ENCODE assay signal across 14 cellular contexts in the genomic region with DNA sequence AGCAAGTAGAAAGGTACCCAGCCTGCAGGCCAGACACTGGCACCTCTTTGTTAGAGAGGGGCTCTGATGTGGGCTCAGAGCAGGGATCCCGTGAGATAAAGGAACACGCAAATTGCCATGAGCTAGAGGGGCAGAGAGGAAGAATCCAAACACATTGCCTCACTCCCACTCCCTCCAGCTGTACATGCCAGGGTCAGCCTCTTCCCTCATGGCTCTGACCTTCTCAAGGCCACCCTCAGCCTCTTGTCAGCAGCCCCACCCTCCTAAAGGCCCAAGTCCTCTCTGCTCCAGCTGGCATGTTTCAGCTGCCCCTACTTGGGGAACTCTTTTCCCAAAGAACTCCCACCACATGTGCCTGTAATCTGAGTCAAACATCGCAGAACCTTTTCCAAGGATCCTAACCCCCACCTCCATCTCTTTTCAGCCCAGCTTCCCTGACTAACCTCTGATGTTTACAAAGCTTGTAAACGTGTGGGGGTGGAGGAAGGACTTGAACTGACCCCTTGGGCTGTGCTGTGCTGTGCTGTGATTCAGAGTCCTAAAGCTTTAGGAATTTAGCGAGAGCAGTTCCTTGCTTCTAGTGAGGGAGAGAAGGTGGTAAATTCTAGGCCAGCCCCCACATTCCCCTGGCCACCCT. TPM values are rescaled to one million over a fixed set of nuclear protein-coding genes. Genes with fewer than 3 reads are reported as not detected.
DNase-seq lines count a peak whose midpoint lies in the region; ATAC-seq and TF ChIP-seq lines count a peak whose summit lies in the region.
"Had no signal": no experiment of that assay in that cellular context is flagged by ENCODE, and none has a peak within 500 bp of the region (broad histone marks: within the 10 kb centered on the region; RNA-seq: fewer than 3 reads in every experiment).

No MANE protein-coding gene starts in this region.

- H3K4me1 Mint-ChIP-seq in chondrocyte (ENCODE audit: low read depth), result peaks cover 37% of the 10 kb centered on the region
- peaks cover 5 to 24% (median 17%) of the 10 kb centered on the region in 4 donors for H3K4me1 Mint-ChIP-seq in naive thymus-derived CD8-positive, alpha-beta T cell

- peak overlapping the region; percentile 99 for H4K91ac ChIP-seq in IMR-90 (ENCODE audit: insufficient read depth, low read depth, low read length)

- H3K27ac ChIP-seq in IMR-90 (ENCODE audit: insufficient read depth, low read length) (peak overlapping the region; percentile 95), mesendoderm (ENCODE audit: low read depth, low read length) (no peak overlapping the region), upper lobe of left lung (peak overlapping the region in 3 of 4 donors; percentile 30 to 45 (median 31))

- H3K9me3 Mint-ChIP-seq in chondrocyte (ENCODE audit: low read depth), result no peaks in the 10 kb centered on the region
- H3K9me3 Mint-ChIP-seq in naive thymus-derived CD8-positive, alpha-beta T cell, result no peaks in the 10 kb centered on the region
- H3K9me3 Mint-ChIP-seq: IgD-negative memory B cell had no signal

- H3K36me3 ChIP-seq in IMR-90 (ENCODE audit: control insufficient read depth, insufficient read depth, low read length) (no peaks in the 10 kb centered on the region), mesendoderm (ENCODE audit: control insufficient read depth, insufficient read depth, low read length) (no peaks in the 10 kb centered on the region), upper lobe of left lung (no peaks in the 10 kb centered on the region)

- CTCF ChIA-PET in IMR-90 (lab: Yijun Ruan, JAX), result interaction anchor here (1.0 to 1.1 kb wide), 2 partner anchors 10 to 16 kb away, joined by 3 to 5 read pairs; no protein-coding TSS in a partner anchor

- 0% methylated on average over 1 of the region's 5 CpGs; no CpG with 5 or more reads in 1 of the 2 experiments for WGBS in IMR-90 (ENCODE audit: extremely low coverage in 2 of 2, insufficient read length in 1 of 2), 2 experiments
- no CpG with 5 or more reads among the region's 5 CpGs for WGBS in mesendoderm (ENCODE audit: extremely low coverage, insufficient coverage, low lambda C conversion rate)
- WGBS in upper lobe of left lung, 2 donors, result 58 to 61% methylated on average over 5 of the region's 5 CpGs

- no TSS peak for BruUV-seq in IMR-90 (replicated peaks; lab: Mats Ljungman, UMichigan)

- dilution Hi-C loops in IMR-90 (cut with HindIII; ENCODE audit: low sequenced_read_pairs, unreplicated experiment), result no loop called here

- no peaks in the 10 kb centered on the region for H3K27me3 Mint-ChIP-seq in chondrocyte (ENCODE audit: low read depth)
- peaks cover 0 to 1% (median 0%) of the 10 kb centered on the region in 5 donors for H3K27me3 Mint-ChIP-seq in naive thymus-derived CD8-positive, alpha-beta T cell
- H3K27me3 Mint-ChIP-seq: IgD-negative memory B cell had no signal

- intact Hi-C loops in IMR-90 (cut with micrococcal nuclease), result loop anchor here (1.0 to 5.0 kb wide), 4 partner anchors 14 to 614 kb away; a partner anchor contains a TSS

- no peak; the same call in 1 of the 2 replicates for TF ChIP-seq RAD21 in IMR-90 (IDR thresholded peaks at IDR 0.05; ENCODE audit: low read length)

- H4K8ac ChIP-seq in IMR-90 (ENCODE audit: low read depth in 2 of 2, low read length in 2 of 2), result peak overlapping the region; percentile 86 to 95
- no peak overlapping the region for H4K8ac ChIP-seq in mesendoderm (ENCODE audit: low read depth, low read length)

- peak overlapping the region; percentile 66; the same call in 1 of the 2 replicates for H3K9ac ChIP-seq in IMR-90 (ENCODE audit: low read depth, low read length)
- H3K9ac ChIP-seq in mesendoderm (ENCODE audit: low read length), result no peak overlapping the region

- H3K23ac ChIP-seq in IMR-90 (ENCODE audit: low read depth, low read length), result peak overlapping the region; percentile 99
- H3K23ac ChIP-seq in mesendoderm (ENCODE audit: low read length), result no peak overlapping the region

- H3K79me1 ChIP-seq in IMR-90 (ENCODE audit: low read depth in 1 of 2, low read length in 2 of 2) (peaks cover 9 to 50% of the 10 kb centered on the region in 2 experiments), mesendoderm (ENCODE audit: low read length) (no peaks in the 10 kb centered on the region)

- TF ChIP-seq POLR2A in IMR-90 (IDR thresholded peaks at IDR 0.05; ENCODE audit: low read depth, low read length) (no peak), upper lobe of left lung (IDR thresholded peaks at IDR 0.05) (no peak)

- peak overlapping the region; percentile 99 for H3K4ac ChIP-seq in IMR-90 (ENCODE audit: low read depth, low read length)
- H3K4ac ChIP-seq in mesendoderm (ENCODE audit: low read depth, low read length), result no peak overlapping the region

- peak overlapping the region; percentile 99 for H2AK5ac ChIP-seq in IMR-90 (ENCODE audit: low read depth, low read length)
- H2AK5ac ChIP-seq in mesendoderm (ENCODE audit: low read length), result no peak overlapping the region

- H3K18ac ChIP-seq in IMR-90 (ENCODE audit: low read depth, low read length), result peak overlapping the region; percentile 97
- no peak overlapping the region for H3K18ac ChIP-seq in mesendoderm (ENCODE audit: low read length)

- peak overlapping the region; percentile 78 for H3K27ac Mint-ChIP-seq in chondrocyte (ENCODE audit: unreplicated experiment)
- H3K27ac Mint-ChIP-seq in naive thymus-derived CD8-positive, alpha-beta T cell, result peak overlapping the region in 1 of 10 donors; percentile 56
- H3K27ac Mint-ChIP-seq: IgD-negative memory B cell had no signal

- H3K9me3 ChIP-seq in IMR-90 (ENCODE audit: control insufficient read depth, insufficient read depth, low read length), result no peaks in the 10 kb centered on the region
- no peaks in the 10 kb centered on the region for H3K9me3 ChIP-seq in upper lobe of left lung

- H3K4me1 ChIP-seq in IMR-90 (ENCODE audit: control insufficient read depth, insufficient read depth, low read length), result peaks cover 26% of the 10 kb centered on the region
- no peaks in the 10 kb centered on the region for H3K4me1 ChIP-seq in mesendoderm (ENCODE audit: control insufficient read depth, low read depth, low read length)
- peaks cover 4 to 23% (median 14%) of the 10 kb centered on the region in 4 donors for H3K4me1 ChIP-seq in upper lobe of left lung

- H2BK15ac ChIP-seq in IMR-90 (ENCODE audit: low read depth, low read length) (peak overlapping the region; percentile 95; the same call in 2 of the 3 replicates), mesendoderm (replicated peaks; ENCODE audit: low read depth) (no peak overlapping the region)

- H3K9me1 ChIP-seq in IMR-90 (ENCODE audit: insufficient read depth, low read length), result peaks cover 32% of the 10 kb centered on the region

- peak overlapping the region; percentile 42 for H3K4me2 ChIP-seq in IMR-90 (ENCODE audit: low read depth, low read length)
- no peak overlapping the region for H3K4me2 ChIP-seq in mesendoderm (ENCODE audit: low read length)

- no peaks in the 10 kb centered on the region for H3K27me3 ChIP-seq in IMR-90 (ENCODE audit: control insufficient read depth, insufficient read depth, low read length)
- H3K27me3 ChIP-seq in mesendoderm (ENCODE audit: insufficient read depth, low read length, poor library complexity), result no peaks in the 10 kb centered on the region
- H3K27me3 ChIP-seq in upper lobe of left lung, result no peaks in the 10 kb centered on the region

- H2AFZ ChIP-seq in IMR-90 (replicated peaks; ENCODE audit: low read length, poor library complexity), result peak overlapping the region; percentile 86

- in situ Hi-C loops in IMR-90 (cut with MboI; ENCODE audit: low sequenced_read_pairs), result no loop called here

- no peak for TF ChIP-seq EP300 in upper lobe of left lung (IDR thresholded peaks at IDR 0.05)

- H3K56ac ChIP-seq in IMR-90 (ENCODE audit: extremely low read depth, insufficient read depth, low read length) (peak overlapping the region; percentile 83), mesendoderm (ENCODE audit: low read length) (peak overlapping the region; percentile 71)

- no peak overlapping the region for H3K4me3 Mint-ChIP-seq in chondrocyte (ENCODE audit: unreplicated experiment)
- no peak overlapping the region for H3K4me3 Mint-ChIP-seq in naive thymus-derived CD8-positive, alpha-beta T cell

- POLR2A ChIA-PET in IMR-90 (lab: Charles Lee; ENCODE audit: unreplicated experiment), result interaction anchor here (0.6 to 1.2 kb wide), 5 partner anchors 9 to 1548 kb away, joined by 3 to 4 read pairs (median 3); no protein-coding TSS in a partner anchor
- POLR2A ChIA-PET in naive thymus-derived CD8-positive, alpha-beta T cell (lab: Charles Lee), result no interaction called here

- H4K5ac ChIP-seq in IMR-90 (ENCODE audit: low read depth, low read length), result peak overlapping the region; percentile 85
- H4K5ac ChIP-seq in mesendoderm (ENCODE audit: low read length), result no peak overlapping the region

- no peaks in the 10 kb centered on the region for H4K20me1 ChIP-seq in IMR-90 (ENCODE audit: insufficient read depth, low read length)

- ATAC-seq in IMR-90 (ENCODE audit: low read depth) (peak; percentile 60), upper lobe of left lung (ENCODE audit: low FRiP score in 2 of 2) (no peak)
- ATAC-seq in naive thymus-derived CD8-positive, alpha-beta T cell, result no peak

- H2BK120ac ChIP-seq in IMR-90 (ENCODE audit: low read depth, low read length) (peak overlapping the region; percentile 99), mesendoderm (ENCODE audit: low read depth, low read length) (no peak overlapping the region)

- H3K36me3 Mint-ChIP-seq in chondrocyte (ENCODE audit: low read depth), result no peaks in the 10 kb centered on the region
- H3K36me3 Mint-ChIP-seq in naive thymus-derived CD8-positive, alpha-beta T cell, result no peaks in the 10 kb centered on the region
- H3K36me3 Mint-ChIP-seq: IgD-negative memory B cell had no signal

- peak overlapping the region; percentile 99 for H3K14ac ChIP-seq in IMR-90 (replicated peaks; ENCODE audit: low read depth, low read length)

- peak overlapping the region; percentile 99 for H2BK20ac ChIP-seq in IMR-90 (ENCODE audit: low read depth, low read length)

- TF ChIP-seq CTCF in IMR-90 (conservative IDR thresholded peaks at IDR 0.05; ENCODE audit: low read depth, low read length), result no peak
- TF ChIP-seq CTCF in chondrocyte (IDR thresholded peaks at IDR 0.05), result no peak
- TF ChIP-seq CTCF in upper lobe of left lung (IDR thresholded peaks at IDR 0.05), result no peak

- H2AK9ac ChIP-seq in IMR-90 (replicated peaks; ENCODE audit: low read depth, low read length, poor library complexity), result peak overlapping the region; percentile 93

- H2BK5ac ChIP-seq in IMR-90 (ENCODE audit: low read depth, low read length, poor library complexity, severe bottlenecking) (peak overlapping the region; percentile 99), mesendoderm (ENCODE audit: low read length) (no peak overlapping the region)

- DNase-seq in IMR-90 (peak; percentile 98), chondrocyte (ENCODE audit: low spot score) (no peak), mesendoderm (peak; percentile 60), upper lobe of left lung (no peak), epidermal melanocyte (ENCODE audit: insufficient read length, low spot score) (no peak), NCI-H1048 (lab: John Stamatoyannopoulos, UW) (no peak), NCI-H69 (lab: John Stamatoyannopoulos, UW) (no peak)
- no peak for DNase-seq in naive thymus-derived CD8-positive, alpha-beta T cell
- DNase-seq: activated CD8-positive, alpha-beta memory T cell treated with anti-CD3 and anti-CD28 coated beads for 24 hours; GF-D8; head of caudate nucleus; NCI-H2227 treated with DMSO at 0.1 percent for 48 hours; stimulated activated CD4-positive, alpha-beta T cell treated with anti-CD3 and anti-CD28 coated beads, Interleukin-4, amount 100 ng/mL, for 24 hours had no signal

- no peaks in the 10 kb centered on the region for H3K79me2 ChIP-seq in mesendoderm (ENCODE audit: control insufficient read depth, insufficient read depth, low read length)

- H3K4me3 ChIP-seq in IMR-90 (ENCODE audit: insufficient read depth, low read depth, low read length) (no peak overlapping the region), mesendoderm (ENCODE audit: low read length) (no peak overlapping the region), upper lobe of left lung (no peak overlapping the region)

RNA-seq across cellular contexts. Expression of a gene that starts 7.4 kb away (rescaled TPM):
- total RNA-seq in IMR-90 (2012; rRNA removed), result 15.3 and 18.1 TPM in 2 replicates
- 45.1 and 45.2 TPM in 2 replicates for polyA plus RNA-seq in IMR-90 (2012; rRNA removed)
- polyA plus RNA-seq in IMR-90 (2012; cell fraction: cytosol; rRNA removed), result 24.5 and 40.0 TPM in 2 replicates
- 227 and 302 TPM in 2 replicates for polyA plus RNA-seq in IMR-90 (2012; cell fraction: nucleus; rRNA removed; ENCODE audit: low replicate concordance)
- total RNA-seq in chondrocyte, result 57.5 to 72.6 TPM (median 69.5 TPM) in 3 replicates
- polyA plus RNA-seq in mesendoderm (2013, experiment 1 of 2), result 1.3 TPM
- polyA plus RNA-seq in mesendoderm (2013, experiment 2 of 2), result 1.8 TPM
- 10 to 100 TPM in 5 of 6 donors, 1 to 10 TPM in 1; 9.1 to 21.2 (median 14.3) TPM for total RNA-seq in upper lobe of left lung
- total RNA-seq in naive thymus-derived CD8-positive, alpha-beta T cell, result 1 to 10 TPM; 3.2 to 3.3 TPM
- polyA plus RNA-seq in naive thymus-derived CD8-positive, alpha-beta T cell, result under 1 TPM; 0.19 to 0.52 (median 0.19) TPM

RNA-seq across cellular contexts. Expression of a gene that starts 22.0 kb away (rescaled TPM):
- total RNA-seq in IMR-90 (2012; rRNA removed), result 18.1 and 18.5 TPM in 2 replicates
- 34.4 and 35.1 TPM in 2 replicates for polyA plus RNA-seq in IMR-90 (2012; rRNA removed)
- 26.6 and 34.5 TPM in 2 replicates for polyA plus RNA-seq in IMR-90 (2012; cell fraction: cytosol; rRNA removed)
- polyA plus RNA-seq in IMR-90 (2012; cell fraction: nucleus; rRNA removed; ENCODE audit: low replicate concordance), result 171 and 194 TPM in 2 replicates
- 54.9 to 57.6 TPM (median 57.2 TPM) in 3 replicates for total RNA-seq in chondrocyte
- 2.0 TPM for polyA plus RNA-seq in mesendoderm (2013, experiment 1 of 2)
- 2.2 TPM for polyA plus RNA-seq in mesendoderm (2013, experiment 2 of 2)
- total RNA-seq in upper lobe of left lung, result 100 to 1,000 TPM in 1 of 6 donors, 10 to 100 TPM in 5; 26.0 to 113 (median 35.1) TPM
- not detected for total RNA-seq in naive thymus-derived CD8-positive, alpha-beta T cell
- polyA plus RNA-seq in naive thymus-derived CD8-positive, alpha-beta T cell, result not detected
- polyA plus RNA-seq: IgD-negative memory B cell had no signal

RNA-seq across cellular contexts. Expression of a gene that starts 41.0 kb away (rescaled TPM):
- 81.9 and 92.5 TPM in 2 replicates for total RNA-seq in IMR-90 (2012; rRNA removed)
- polyA plus RNA-seq in IMR-90 (2012; rRNA removed), result 59.1 and 61.8 TPM in 2 replicates
- 26.3 and 32.9 TPM in 2 replicates for polyA plus RNA-seq in IMR-90 (2012; cell fraction: cytosol; rRNA removed)
- polyA plus RNA-seq in IMR-90 (2012; cell fraction: nucleus; rRNA removed; ENCODE audit: low replicate concordance), result 69.4 and 141 TPM in 2 replicates
- 59.1 to 71.1 TPM (median 61.9 TPM) in 3 replicates for total RNA-seq in chondrocyte
- 85.7 TPM for polyA plus RNA-seq in mesendoderm (2013, experiment 1 of 2)
- 84.5 TPM for polyA plus RNA-seq in mesendoderm (2013, experiment 2 of 2)
- 100 to 1,000 TPM in 1 of 6 donors, 10 to 100 TPM in 5; 64.5 to 163 (median 81.8) TPM for total RNA-seq in upper lobe of left lung
- 100 to 1,000 TPM; 159 to 171 TPM for total RNA-seq in naive thymus-derived CD8-positive, alpha-beta T cell
- 10 to 100 TPM; 27.6 to 52.2 (median 33.8) TPM for polyA plus RNA-seq in naive thymus-derived CD8-positive, alpha-beta T cell

RNA-seq across cellular contexts. Expression of a gene that starts 54.7 kb away (rescaled TPM):
- under 0.01 TPM in 1 of 2 replicates, not detected in the other for total RNA-seq in IMR-90 (2012; rRNA removed)
- 0.21 and 0.26 TPM in 2 replicates for polyA plus RNA-seq in IMR-90 (2012; rRNA removed)
- 0.13 and 0.62 TPM in 2 replicates for polyA plus RNA-seq in IMR-90 (2012; cell fraction: cytosol; rRNA removed)
- polyA plus RNA-seq in IMR-90 (2012; cell fraction: nucleus; rRNA removed; ENCODE audit: low replicate concordance), result 0.17 and 0.31 TPM in 2 replicates
- 0.99 to 1.5 TPM (median 1.1 TPM) in 3 replicates for total RNA-seq in chondrocyte
- 0.76 TPM for polyA plus RNA-seq in mesendoderm (2013, experiment 1 of 2)
- polyA plus RNA-seq in mesendoderm (2013, experiment 2 of 2), result 0.84 TPM
- total RNA-seq in upper lobe of left lung, result 10 to 100 TPM in 4 of 6 donors, 1 to 10 TPM in 2; 7.2 to 23.0 (median 14.2) TPM
- total RNA-seq in naive thymus-derived CD8-positive, alpha-beta T cell, result 1 to 10 TPM; 3.7 to 3.9 TPM
- 1 to 10 TPM in 2 of 3 donors, under 1 TPM in 1; 0.15 to 2.1 (median 1.3) TPM for polyA plus RNA-seq in naive thymus-derived CD8-positive, alpha-beta T cell

Comparison
In these comparisons a context has a peak if more than half of its experiments do, and no peak if none do; other contexts are left out.
1. DNase-seq: peak in IMR-90 (single experiment) and mesendoderm (single experiment); none in chondrocyte (single experiment), upper lobe of left lung (0 of 2), epidermal melanocyte (single experiment), NCI-H1048 (single experiment), NCI-H69 (single experiment) and naive thymus-derived CD8-positive, alpha-beta T cell (0 of 10).
2. RNA of a gene that starts 22.0 kb away (total RNA-seq): 54.9 to 57.6 TPM in chondrocyte, 26.0 to 113 TPM in upper lobe of left lung and 18.1 to 18.5 TPM in IMR-90; not detected in naive thymus-derived CD8-positive, alpha-beta T cell; every median in the first group is over 10 times any median in the second.